In genomic region chr3:46372492-46373359, GRCh38 we compare ENCODE assay signal across 7 cellular contexts. TPM values are rescaled to one million over a fixed set of nuclear protein-coding genes. Genes with fewer than 3 reads are reported as not detected.
DNase-seq lines count a peak whose midpoint lies in the region; ATAC-seq and TF ChIP-seq lines count a peak whose summit lies in the region.

No MANE protein-coding gene starts in this region.

- no peaks in the 10 kb centered on the region for H3K36me3 ChIP-seq in KMS-11 (ENCODE audit: insufficient read depth)

- ATAC-seq in HG02798 (IDR thresholded peaks at IDR 0.05; ENCODE audit: poor library complexity, unreplicated experiment), result no peak

- H3K27ac ChIP-seq in KMS-11, result no peak overlapping the region

- no peak overlapping the region for H2AFZ ChIP-seq in KMS-11 (ENCODE audit: low read depth)

- H3K4me3 ChIP-seq in KMS-11 (IDR thresholded peaks at IDR 0.05; ENCODE audit: insufficient read depth, low read depth, low read length), result no peak overlapping the region

- H3K79me2 ChIP-seq in KMS-11 (ENCODE audit: insufficient read depth, low read depth), result no peaks in the 10 kb centered on the region

- peak; percentile 58 for TF ChIP-seq CTCF in KMS-11 (conservative IDR thresholded peaks at IDR 0.05; ENCODE audit: low read depth, low read length)

- in situ Hi-C loops in G401 (cut with HindIII; ENCODE audit: low sequenced_read_pairs), result no loop called here

- no peak overlapping the region for H3K9ac ChIP-seq in KMS-11

- no peak overlapping the region for H3K4me2 ChIP-seq in KMS-11

- peaks cover 26% of the 10 kb centered on the region for H3K4me1 ChIP-seq in KMS-11 (ENCODE audit: low read depth, poor library complexity, severe bottlenecking)

- H4K20me1 ChIP-seq in KMS-11 (ENCODE audit: insufficient read depth), result no peaks in the 10 kb centered on the region

- DNase-seq in G401 (ENCODE audit: low spot score), result peak; percentile 18
- peak; percentile 37 for DNase-seq in astrocyte of the hippocampus (ENCODE audit: low read depth, low spot score)
- peak; percentile 35 for DNase-seq in midbrain (lab: John Stamatoyannopoulos, UW)
- DNase-seq in GM19240 (ENCODE audit: insufficient read length, low spot score), result no peak
- no peak for DNase-seq in NCI-H345 treated with DMSO at 0.1 percent for 48 hours (lab: John Stamatoyannopoulos, UW; ENCODE audit: unreplicated experiment)

- no peaks in the 10 kb centered on the region for H3K27me3 ChIP-seq in KMS-11 (ENCODE audit: insufficient read depth, low read depth)

RNA-seq across cellular contexts. Expression of gene CCR5, which starts 2.0 kb away (rescaled TPM):
- total RNA-seq in G401 (2014; rRNA removed; shearing (Covaris generic)), result 0.20 and 0.31 TPM in 2 replicates

RNA-seq across cellular contexts. Expression of gene CCR2, which starts 18.8 kb away (rescaled TPM):
- total RNA-seq in G401 (2014; rRNA removed; shearing (Covaris generic)), result not detected in 2 replicates

RNA-seq across cellular contexts. Expression of gene CCRL2, which starts 34.3 kb away (rescaled TPM):
- total RNA-seq in G401 (2014; rRNA removed; shearing (Covaris generic)), result 0.98 and 3.2 TPM in 2 replicates

Comparison
In these comparisons a context has a peak if more than half of its experiments do, and no peak if none do; other contexts are left out.
1. DNase-seq: peak in G401 (single experiment), astrocyte of the hippocampus (single experiment) and midbrain (single experiment); none in GM19240 (single experiment) and NCI-H345 treated with DMSO at 0.1 percent for 48 hours (single experiment).